17 cellular contexts compared by ENCODE assay signal in genomic region chr5:34535944-34536628, GRCh38.
DNase-seq lines count a peak whose midpoint lies in the region; ATAC-seq, FAIRE-seq and TF ChIP-seq lines count a peak whose summit lies in the region.
"Had no signal": no experiment of that assay in that cellular context is flagged by ENCODE, and none has a peak within 500 bp of the region (broad histone marks: within the 10 kb centered on the region; RNA-seq: fewer than 3 reads in every experiment).

No MANE protein-coding gene starts in this region.

- H3K4me1 Mint-ChIP-seq in activated CD4-positive, alpha-beta T cell treated with anti-CD3 and anti-CD28 coated beads for 36 hours: peaks cover 41% of the 10 kb centered on the region
- H3K4me1 Mint-ChIP-seq in activated T-cell treated with anti-CD3 and anti-CD28 coated beads, Interleukin-2, amount 50 U/mL, for 72 hours (ENCODE audit: low read depth): peaks cover 41% of the 10 kb centered on the region

- peaks cover 24% of the 10 kb centered on the region for H3K27me3 Mint-ChIP-seq in activated CD4-positive, alpha-beta T cell treated with anti-CD3 and anti-CD28 coated beads for 36 hours
- H3K27me3 Mint-ChIP-seq in activated T-cell treated with anti-CD3 and anti-CD28 coated beads, Interleukin-2, amount 50 U/mL, for 72 hours (ENCODE audit: low read depth): peaks cover 24% of the 10 kb centered on the region

- no peaks in the 10 kb centered on the region for H3K4me1 ChIP-seq in mucosa of descending colon (ENCODE audit: low read depth)

- POLR2A ChIA-PET in activated CD4-positive, alpha-beta T cell treated with anti-CD3 and anti-CD28 coated beads for 36 hours (lab: Charles Lee): no interaction called here

- no peaks in the 10 kb centered on the region for H3K36me3 Mint-ChIP-seq in activated CD4-positive, alpha-beta T cell treated with anti-CD3 and anti-CD28 coated beads for 36 hours (ENCODE audit: low read depth)
- H3K36me3 Mint-ChIP-seq in activated T-cell treated with anti-CD3 and anti-CD28 coated beads, Interleukin-2, amount 50 U/mL, for 72 hours (ENCODE audit: insufficient read depth in 2 of 2): no peaks in the 10 kb centered on the region
- H3K36me3 Mint-ChIP-seq: brain had no signal

- intact Hi-C loops in activated CD4-positive, alpha-beta T cell treated with anti-CD3 and anti-CD28 coated beads for 36 hours (cut with DNase I, micrococcal nuclease): loop anchor here (2.0 kb wide), 2 partner anchors 37 to 55 kb away; no protein-coding TSS in a partner anchor
- intact Hi-C loops in mucosa of descending colon (cut with DNase I, micrococcal nuclease): no loop called here

- no peaks in the 10 kb centered on the region for H3K9me3 ChIP-seq in mucosa of descending colon

- peak; percentile 63 for ATAC-seq in activated CD4-positive, alpha-beta T cell treated with anti-CD3 and anti-CD28 coated beads for 36 hours
- peak; percentile 50 to 61 for ATAC-seq in activated T-cell treated with anti-CD3 and anti-CD28 coated beads, Interleukin-2, amount 50 U/mL, for 72 hours (replicated peaks in 1 of 2)
- peak; percentile 61 for ATAC-seq in mucosa of descending colon
- ATAC-seq: sciatic nerve had no signal

- DNase-seq in activated CD4-positive, alpha-beta T cell treated with anti-CD3 and anti-CD28 coated beads for 36 hours: peak; percentile 41
- DNase-seq in activated CD4-positive, alpha-beta T cell treated with anti-CD3 and anti-CD28 coated beads for 1 hour: no peak
- DNase-seq in DMS53 (lab: John Stamatoyannopoulos, UW) (peak; percentile 25), mucosa of descending colon (no peak), germinal center (ENCODE audit: low spot score) (no peak), CD1c-positive myeloid dendritic cell (ENCODE audit: extremely low spot score) (no peak), RCC 7860 (ENCODE audit: low spot score) (no peak)
- no peak for DNase-seq in activated T-cell treated with anti-CD3 and anti-CD28 coated beads, Interleukin-2, amount 50 U/mL, for 72 hours
- DNase-seq: activated effector memory CD4-positive, alpha-beta T cell treated with Interleukin-2 at 50 U/mL for 16 hours; C1 segment of cervical spinal cord; erythroblast; NCI-H1048; NCI-H524 treated with DMSO at 0.1 percent for 48 hours had no signal

- H3K36me3 ChIP-seq in mucosa of descending colon (ENCODE audit: low read depth): no peaks in the 10 kb centered on the region

- H3K9me3 Mint-ChIP-seq in activated CD4-positive, alpha-beta T cell treated with anti-CD3 and anti-CD28 coated beads for 36 hours (ENCODE audit: low read depth): no peaks in the 10 kb centered on the region
- no peaks in the 10 kb centered on the region for H3K9me3 Mint-ChIP-seq in activated T-cell treated with anti-CD3 and anti-CD28 coated beads, Interleukin-2, amount 50 U/mL, for 72 hours

- peak overlapping the region; percentile 21 for H3K27ac Mint-ChIP-seq in activated CD4-positive, alpha-beta T cell treated with anti-CD3 and anti-CD28 coated beads for 36 hours
- H3K27ac Mint-ChIP-seq in activated T-cell treated with anti-CD3 and anti-CD28 coated beads, Interleukin-2, amount 50 U/mL, for 72 hours: no peak overlapping the region

- no peak for FAIRE-seq in RCC 7860 (lab: Jason Lieb, UNC)
- FAIRE-seq: A204.1 had no signal

- CTCF ChIA-PET in activated CD4-positive, alpha-beta T cell treated with anti-CD3 and anti-CD28 coated beads for 36 hours (lab: Charles Lee): interaction anchor here (2.1 to 3.3 kb wide), 2 partner anchors 8 to 12 kb away, joined by 7 to 27 read pairs; no protein-coding TSS in a partner anchor

- H3K4me3 Mint-ChIP-seq in activated CD4-positive, alpha-beta T cell treated with anti-CD3 and anti-CD28 coated beads for 36 hours: no peak overlapping the region
- peak overlapping the region; percentile 9 to 12 for H3K4me3 Mint-ChIP-seq in activated T-cell treated with anti-CD3 and anti-CD28 coated beads, Interleukin-2, amount 50 U/mL, for 72 hours
- H3K4me3 Mint-ChIP-seq: brain had no signal

- no peak overlapping the region for H3K4me3 ChIP-seq in mucosa of descending colon
- H3K4me3 ChIP-seq: SK-N-MC had no signal

- no peak for TF ChIP-seq CTCF in mucosa of descending colon (IDR thresholded peaks at IDR 0.05)

Comparison
In these comparisons a context has a peak if more than half of its experiments do, and no peak if none do; other contexts are left out.
1. DNase-seq: peak in activated CD4-positive, alpha-beta T cell treated with anti-CD3 and anti-CD28 coated beads for 36 hours (single experiment) and DMS53 (single experiment); none in activated CD4-positive, alpha-beta T cell treated with anti-CD3 and anti-CD28 coated beads for 1 hour (single experiment), activated T-cell treated with anti-CD3 and anti-CD28 coated beads, Interleukin-2, amount 50 U/mL, for 72 hours (0 of 2), mucosa of descending colon (0 of 3), germinal center (single experiment), CD1c-positive myeloid dendritic cell (single experiment) and RCC 7860 (single experiment).
2. intact Hi-C loops: an anchor here in activated CD4-positive, alpha-beta T cell treated with anti-CD3 and anti-CD28 coated beads for 36 hours (2.0 kb wide); none called in mucosa of descending colon.
3. Peak in every context shown above with its lines, with median percentiles within 50 percentile points of each other: ATAC-seq.